In genomic region chr10:127977368-127978009, GRCh38 we compare ENCODE assay signal across 1 cellular context.
TF ChIP-seq lines count a peak whose summit lies in the region.

No MANE protein-coding gene starts in this region.

TF ChIP-seq in SK-N-SH, 30 proteins besides CTCF, POLR2A, EP300 and RAD21 (continued from another document):
- TF ChIP-seq ZBTB33 (IDR thresholded peaks at IDR 0.05; ENCODE audit: borderline replicate concordance, low read depth): no peak
- no peak for TF ChIP-seq NRF1 (IDR thresholded peaks at IDR 0.05; ENCODE audit: low read depth, low read length)
- TF ChIP-seq TEAD4 (IDR thresholded peaks at IDR 0.05; ENCODE audit: borderline replicate concordance, insufficient read depth): no peak
- peak; percentile 35; the same call in 1 of the 2 replicates for TF ChIP-seq MXI1 (IDR thresholded peaks at IDR 0.05; ENCODE audit: low read depth, low read length)
- no peak for TF ChIP-seq FOXJ3 (CRISPR knock-in tag; IDR thresholded peaks at IDR 0.05)
- TF ChIP-seq RXRA (IDR thresholded peaks at IDR 0.05; ENCODE audit: borderline replicate concordance, low read depth): peak; percentile 92
- TF ChIP-seq POLR2AphosphoS5 (IDR thresholded peaks at IDR 0.05; ENCODE audit: low read depth, low read length): no peak
- no peak for TF ChIP-seq IRF3 (IDR thresholded peaks at IDR 0.05; ENCODE audit: low read depth, low read length)
- TF ChIP-seq GABPA (IDR thresholded peaks at IDR 0.05; ENCODE audit: low read depth): no peak
- TF ChIP-seq RFX5 (IDR thresholded peaks at IDR 0.05; ENCODE audit: low read length): no peak
- TF ChIP-seq REST (IDR thresholded peaks at IDR 0.05; ENCODE audit: low read depth, low read length): no peak
